Comparison of ENCODE assay signal across 16 cellular contexts in genomic region chr9:87465791-87466190, GRCh38. TPM values are rescaled to one million over a fixed set of nuclear protein-coding genes. Genes with fewer than 3 reads are reported as not detected.
A peak's percentile ranks its signal among the peaks of the same experiment; 100 is the strongest.
DNase-seq lines count a peak whose midpoint lies in the region; ATAC-seq and TF ChIP-seq lines count a peak whose summit lies in the region.
"Had no signal": no experiment of that assay in that cellular context is flagged by ENCODE, and none has a peak within 500 bp of the region (broad histone marks: within the 10 kb centered on the region; RNA-seq: fewer than 3 reads in every experiment).

No MANE protein-coding gene starts in this region.

- no peak for TF ChIP-seq CTCF in GM23338 (conservative IDR thresholded peaks at IDR 0.05; ENCODE audit: low read depth in 2 of 2)
- no peak for TF ChIP-seq CTCF in OCI-LY7 (conservative IDR thresholded peaks at IDR 0.05; ENCODE audit: low read length)
- no peak for TF ChIP-seq CTCF in testis (IDR thresholded peaks at IDR 0.05)

- no peak for TF ChIP-seq POLR2A in testis (IDR thresholded peaks at IDR 0.05)

- no peak overlapping the region for H3K4me3 Mint-ChIP-seq in GM23338
- H3K4me3 Mint-ChIP-seq in T-helper 2 cell treated with Interferon-gamma antibody and Interleukin-4, amounts not matched to agents 5 μg/mL and 100 μg/mL, for 36 hours: no peak overlapping the region
- H3K4me3 Mint-ChIP-seq: CD4-positive, alpha-beta memory T cell had no signal

- no peaks in the 10 kb centered on the region for H4K20me1 ChIP-seq in GM23338 (replicated peaks; ENCODE audit: insufficient read depth)
- H4K20me1 ChIP-seq in OCI-LY7 (ENCODE audit: insufficient read depth, low read length): no peaks in the 10 kb centered on the region
- H4K20me1 ChIP-seq: BLaER1 had no signal

- H2AFZ ChIP-seq in GM23338 (peak overlapping the region; percentile 7; the same call in 1 of the 2 replicates), OCI-LY7 (ENCODE audit: low read length) (peak overlapping the region; percentile 21; the same call in 1 of the 2 replicates)
- H2AFZ ChIP-seq: GM23248 had no signal

- H3K4me3 ChIP-seq in GM23338 (no peak overlapping the region), OCI-LY7 (ENCODE audit: low read depth, low read length, poor library complexity, severe bottlenecking) (no peak overlapping the region), thymus (ENCODE audit: low read length) (no peak overlapping the region), testis (no peak overlapping the region)
- H3K4me3 ChIP-seq: BLaER1, GM23248 had no signal

- H3K4me2 ChIP-seq in GM23338: no peak overlapping the region
- peak overlapping the region; percentile 7; the same call in 1 of the 2 replicates for H3K4me2 ChIP-seq in OCI-LY7 (ENCODE audit: low read length)
- H3K4me2 ChIP-seq: BLaER1 had no signal

- CTCF ChIA-PET in OCI-LY7 (lab: Charles Lee; ENCODE audit: unreplicated experiment): interaction anchor here (0.5 to 0.6 kb wide), 2 partner anchors 89 to 205 kb away, joined by 3 to 9 read pairs; no protein-coding TSS in a partner anchor

- H3K36me3 ChIP-seq in GM23338 (ENCODE audit: insufficient read depth) (no peaks in the 10 kb centered on the region), OCI-LY7 (ENCODE audit: insufficient read depth, low read length) (no peaks in the 10 kb centered on the region), thymus (ENCODE audit: control insufficient read depth, insufficient read depth) (no peaks in the 10 kb centered on the region), testis (ENCODE audit: low read depth, missing control alignments) (no peaks in the 10 kb centered on the region)
- H3K36me3 ChIP-seq: BLaER1 had no signal

- 61% methylated on average over 3 of the region's 3 CpGs for WGBS in thymus
- 85 to 89% methylated on average over 3 of the region's 3 CpGs for WGBS in testis, 2 donors

- H3K79me2 ChIP-seq in GM23338 (replicated peaks; ENCODE audit: insufficient read depth) (no peaks in the 10 kb centered on the region), OCI-LY7 (ENCODE audit: insufficient read depth, low read depth, low read length) (no peaks in the 10 kb centered on the region)

- no peaks in the 10 kb centered on the region for H3K36me3 Mint-ChIP-seq in GM23338 (ENCODE audit: low read depth)
- no peaks in the 10 kb centered on the region for H3K36me3 Mint-ChIP-seq in T-helper 2 cell treated with Interferon-gamma antibody and Interleukin-4, amounts not matched to agents 5 μg/mL and 100 μg/mL, for 36 hours (ENCODE audit: low read depth)
- H3K36me3 Mint-ChIP-seq: CD4-positive, alpha-beta memory T cell had no signal

- H3K27me3 ChIP-seq in GM23338 (ENCODE audit: insufficient read depth) (no peaks in the 10 kb centered on the region), thymus (ENCODE audit: control insufficient read depth, insufficient read depth) (no peaks in the 10 kb centered on the region), testis (no peaks in the 10 kb centered on the region)
- H3K27me3 ChIP-seq: BLaER1 had no signal

- H3K4me1 Mint-ChIP-seq in GM23338: peaks cover 12% of the 10 kb centered on the region
- H3K4me1 Mint-ChIP-seq in T-helper 2 cell treated with Interferon-gamma antibody and Interleukin-4, amounts not matched to agents 5 μg/mL and 100 μg/mL, for 36 hours (ENCODE audit: low read depth): peaks cover 6% of the 10 kb centered on the region

- DNase-seq in GM23338 (ENCODE audit: low spot score) (no peak), OCI-LY7 (ENCODE audit: low spot score) (peak; percentile 27), left kidney (ENCODE audit: low read depth, low spot score) (peak; percentile 50), testis (no peak), OCI-M1 (lab: John Stamatoyannopoulos, UW) (no peak)
- no peak for DNase-seq in T-helper 2 cell treated with Interferon-gamma antibody and Interleukin-4, amounts not matched to agents 5 μg/mL and 100 μg/mL, for 36 hours (ENCODE audit: low spot score)
- DNase-seq: CD4-positive, alpha-beta memory T cell; EL; GM23248; NCI-H1105; NCI-H1694 treated with DMSO at 0.1 percent for 48 hours; NCI-H2227 treated with DMSO at 0.1 percent for 48 hours; NCI-H510A treated with DMSO at 0.1 percent for 48 hours had no signal

- POLR2A ChIA-PET in OCI-LY7 (lab: Charles Lee): interaction anchor here (0.5 to 1.3 kb wide), 7 partner anchors 8 to 108 kb away, joined by 3 to 5 read pairs (median 3); no protein-coding TSS in a partner anchor

- H3K27me3 Mint-ChIP-seq in GM23338 (ENCODE audit: insufficient read depth, low read depth, poor library complexity): no peaks in the 10 kb centered on the region
- H3K27me3 Mint-ChIP-seq in T-helper 2 cell treated with Interferon-gamma antibody and Interleukin-4, amounts not matched to agents 5 μg/mL and 100 μg/mL, for 36 hours (ENCODE audit: low read depth): no peaks in the 10 kb centered on the region

- no peaks in the 10 kb centered on the region for H3K9me3 Mint-ChIP-seq in GM23338
- H3K9me3 Mint-ChIP-seq in T-helper 2 cell treated with Interferon-gamma antibody and Interleukin-4, amounts not matched to agents 5 μg/mL and 100 μg/mL, for 36 hours: no peaks in the 10 kb centered on the region

- H3K27ac Mint-ChIP-seq in GM23338: no peak overlapping the region
- no peak overlapping the region for H3K27ac Mint-ChIP-seq in T-helper 2 cell treated with Interferon-gamma antibody and Interleukin-4, amounts not matched to agents 5 μg/mL and 100 μg/mL, for 36 hours
- H3K27ac Mint-ChIP-seq: CD4-positive, alpha-beta memory T cell had no signal

- H3K9me2 ChIP-seq in GM23338 (ENCODE audit: insufficient read depth) (peaks cover 7% of the 10 kb centered on the region; the same call in 1 of the 2 replicates), OCI-LY7 (ENCODE audit: insufficient read depth, low read length) (no peaks in the 10 kb centered on the region)

- peak; percentile 35; the same call in 1 of the 3 replicates for ATAC-seq in GM23338
- ATAC-seq: HCT116 had no signal

- BruUV-seq in OCI-LY7 (replicated peaks; lab: Mats Ljungman, UMichigan): no TSS peak

- H3K9me3 ChIP-seq in OCI-LY7 (ENCODE audit: low read length): no peaks in the 10 kb centered on the region
- no peaks in the 10 kb centered on the region for H3K9me3 ChIP-seq in thymus (ENCODE audit: control insufficient read depth)
- no peaks in the 10 kb centered on the region for H3K9me3 ChIP-seq in testis
- H3K9me3 ChIP-seq: BLaER1 had no signal

- H3K27ac ChIP-seq in GM23338 (ENCODE audit: low read depth) (no peak overlapping the region), OCI-LY7 (ENCODE audit: low read depth, low read length, poor library complexity, severe bottlenecking) (peak overlapping the region; percentile 21), thymus (ENCODE audit: low read depth) (peak overlapping the region; percentile 36), testis (no peak overlapping the region)
- H3K27ac ChIP-seq: BLaER1, GM23248 had no signal

- no peaks in the 10 kb centered on the region for H3F3A ChIP-seq in GM23338 (replicated peaks; ENCODE audit: low read depth)

- intact Hi-C loops in OCI-LY7 (cut with micrococcal nuclease; ENCODE audit: unreplicated experiment) (loop anchor here (5.0 kb wide), 2 partner anchors 177 to 202 kb away; no protein-coding TSS in a partner anchor), testis (cut with DNase I; ENCODE audit: low total_unique reads) (no loop called here)

- peaks cover 19% of the 10 kb centered on the region for H3K4me1 ChIP-seq in GM23338 (ENCODE audit: insufficient read depth)
- H3K4me1 ChIP-seq in OCI-LY7 (ENCODE audit: insufficient read depth, low read length, poor library complexity, severe bottlenecking): peaks cover 11% of the 10 kb centered on the region
- H3K4me1 ChIP-seq in thymus (ENCODE audit: control insufficient read depth, insufficient read depth, low read length): peaks cover 16% of the 10 kb centered on the region
- no peaks in the 10 kb centered on the region for H3K4me1 ChIP-seq in testis
- H3K4me1 ChIP-seq: BLaER1 had no signal

RNA-seq across cellular contexts. Expression of gene DAPK1, which starts 31.9 kb away (rescaled TPM):
- total RNA-seq in GM23338 (2014; rRNA removed; shearing (Covaris generic)): 109 and 134 TPM in 2 replicates
- polyA plus RNA-seq in GM23338 (2016; fragmentation: Nextera tagmentation; extraction: Ambion mirVana): 32.2 and 37.0 TPM in 2 replicates
- total RNA-seq in OCI-LY7 (2014; rRNA removed; shearing (Covaris generic)): 0.18 and 0.25 TPM in 2 replicates
- total RNA-seq in OCI-LY7 (2022): 2.8 and 3.5 TPM in 2 replicates
- polyA plus RNA-seq in thymus: 28.1 TPM
- total RNA-seq in testis: 10 to 100 TPM; 71.0 to 74.6 TPM
- 35.1 TPM for polyA plus RNA-seq in testis (ENCODE audit: insufficient read depth, low read depth, low replicate concordance)
- polyA plus RNA-seq: CD4-positive, alpha-beta memory T cell had no signal

Comparison
In these comparisons a context has a peak if more than half of its experiments do, and no peak if none do; other contexts are left out.
1. DNase-seq: peak in OCI-LY7 (single experiment) and left kidney (single experiment); none in GM23338 (single experiment), testis (single experiment), T-helper 2 cell treated with Interferon-gamma antibody and Interleukin-4, amounts not matched to agents 5 μg/mL and 100 μg/mL, for 36 hours (single experiment) and OCI-M1 (single experiment).
2. H3K27ac ChIP-seq: peak in OCI-LY7 (single experiment) and thymus (single experiment); none in GM23338 (single experiment) and testis (0 of 2).
3. RNA of gene DAPK1, which starts 31.9 kb away (total RNA-seq): 109 to 134 TPM in GM23338 and 71.0 to 74.6 TPM in testis; 0.18 to 3.5 TPM in OCI-LY7; every median in the first group is over 10 times any median in the second.